Comparison of ENCODE assay signal across 25 cellular contexts in the genomic region with DNA sequence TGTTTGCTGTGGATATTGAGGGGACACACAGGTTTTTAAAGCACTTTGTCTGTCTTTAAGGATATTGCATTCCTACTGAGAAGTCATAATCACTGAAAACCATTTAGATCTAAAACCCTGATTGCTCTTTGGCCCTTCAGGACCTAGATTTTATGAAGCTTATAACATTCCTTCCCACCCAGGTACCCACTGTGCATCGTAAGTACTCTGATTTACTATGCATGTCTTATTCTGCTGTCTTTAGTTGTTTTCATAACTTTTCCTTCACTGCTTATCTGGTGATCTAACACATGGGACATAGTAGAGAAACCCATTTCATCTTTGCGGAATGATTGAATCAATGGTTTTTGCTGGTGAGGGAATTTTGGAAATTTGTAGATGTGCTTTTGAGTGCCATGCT.
DNase-seq lines count a peak whose midpoint lies in the region; FAIRE-seq and TF ChIP-seq lines count a peak whose summit lies in the region.
"Had no signal": no experiment of that assay in that cellular context is flagged by ENCODE, and none has a peak within 500 bp of the region (broad histone marks: within the 10 kb centered on the region; RNA-seq: fewer than 3 reads in every experiment).

No MANE protein-coding gene starts in this region.

- CTCF ChIA-PET in HEK293T (lab: Yijun Ruan, JAX), result no interaction called here

- DNase-seq in HEK293T (ENCODE audit: extremely low spot score) (no peak), GM12892 (ENCODE audit: insufficient read length) (no peak)
- DNase-seq: 8988T; ACHN; AML-193; BE2C; C1 segment of cervical spinal cord; Caco-2; Calu3; CD4-positive, alpha-beta memory T cell; CD4-positive, alpha-beta T cell; CD4-positive, CD25-positive, alpha-beta regulatory T cell; CD8-positive, alpha-beta memory T cell; CD8-positive, alpha-beta T cell; COR-L47; DMS 273 treated with DMSO at 0.1 percent for 48 hours; DMS153; DMS53; DMS79; DMS79 treated with DMSO at 0.1 percent for 48 hours; DND-41; EL had no signal

- POLR2A ChIA-PET in HEK293T (lab: Yijun Ruan, JAX), result no interaction called here

- no peak for FAIRE-seq in GM12892 (lab: Jason Lieb, UNC)
- FAIRE-seq: A204.1, A549, D721Med had no signal

- no peak for TF ChIP-seq POLR2A in GM12892 (IDR thresholded peaks at IDR 0.05; ENCODE audit: low read depth, low read length)

TF ChIP-seq in HEK293T, 16 proteins besides CTCF, POLR2A, EP300 and RAD21:
- TF ChIP-seq CTBP1 (IDR thresholded peaks at IDR 0.05; ENCODE audit: borderline replicate concordance) (peak; percentile 93), FOXA1 (IDR thresholded peaks at IDR 0.05) (no peak), LEF1 (IDR thresholded peaks at IDR 0.05; ENCODE audit: borderline replicate concordance) (no peak)
- TF ChIP-seq, protein P1, sequence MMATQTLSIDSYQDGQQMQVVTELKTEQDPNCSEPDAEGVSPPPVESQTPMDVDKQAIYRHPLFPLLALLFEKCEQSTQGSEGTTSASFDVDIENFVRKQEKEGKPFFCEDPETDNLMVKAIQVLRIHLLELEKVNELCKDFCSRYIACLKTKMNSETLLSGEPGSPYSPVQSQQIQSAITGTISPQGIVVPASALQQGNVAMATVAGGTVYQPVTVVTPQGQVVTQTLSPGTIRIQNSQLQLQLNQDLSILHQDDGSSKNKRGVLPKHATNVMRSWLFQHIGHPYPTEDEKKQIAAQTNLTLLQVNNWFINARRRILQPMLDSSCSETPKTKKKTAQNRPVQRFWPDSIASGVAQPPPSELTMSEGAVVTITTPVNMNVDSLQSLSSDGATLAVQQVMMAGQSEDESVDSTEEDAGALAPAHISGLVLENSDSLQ (IDR thresholded peaks at IDR 0.05), result peak; percentile 82
